1 cellular context compared by ENCODE assay signal in genomic region chr18:13831864-13832508, GRCh38.
TF ChIP-seq lines count a peak whose summit lies in the region.

No MANE protein-coding gene starts in this region.

TF ChIP-seq in H1, 55 proteins besides CTCF, POLR2A, EP300 and RAD21:
- no peak for TF ChIP-seq SP4 (IDR thresholded peaks at IDR 0.05; ENCODE audit: low read length)
- no peak for TF ChIP-seq SIRT6 (IDR thresholded peaks at IDR 0.05; ENCODE audit: low read length)
- no peak for TF ChIP-seq TBP (IDR thresholded peaks at IDR 0.05; ENCODE audit: low read depth, low read length)
- TF ChIP-seq SP1 (IDR thresholded peaks at IDR 0.05; ENCODE audit: low read depth, low read length), result no peak
- no peak for TF ChIP-seq USF2 (IDR thresholded peaks at IDR 0.05; ENCODE audit: low read length)
- TF ChIP-seq CBX5 (IDR thresholded peaks at IDR 0.05; ENCODE audit: low read depth, low read length), result no peak
